15 cellular contexts compared by ENCODE assay signal in the genomic region with DNA sequence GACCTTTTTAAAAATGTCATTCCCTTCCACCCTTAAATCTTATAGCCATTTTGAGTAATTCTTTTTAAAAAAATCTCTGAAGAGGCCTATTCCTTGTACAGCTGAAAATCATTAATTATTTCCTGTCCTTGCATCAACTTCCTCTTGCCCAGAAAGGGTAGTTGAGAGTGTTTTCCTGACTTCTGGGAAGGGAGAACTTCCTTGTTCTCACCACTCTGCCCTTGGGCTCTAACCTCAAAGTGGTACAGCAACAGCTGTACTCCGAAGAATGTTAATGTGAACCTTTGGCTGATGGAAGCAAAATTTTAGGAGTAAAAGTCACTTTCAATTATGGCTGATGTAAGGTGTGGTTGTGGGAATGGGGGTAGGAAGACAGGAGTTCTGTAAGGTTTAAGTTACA. TPM values are rescaled to one million over a fixed set of nuclear protein-coding genes. Genes with fewer than 3 reads are reported as not detected.
DNase-seq lines count a peak whose midpoint lies in the region; ATAC-seq and TF ChIP-seq lines count a peak whose summit lies in the region.
"Had no signal": no experiment of that assay in that cellular context is flagged by ENCODE, and none has a peak within 500 bp of the region (broad histone marks: within the 10 kb centered on the region; RNA-seq: fewer than 3 reads in every experiment).

No MANE protein-coding gene starts in this region.

- DNase-seq in AG10803 (ENCODE audit: low read depth) (peak; percentile 18), M059J (ENCODE audit: low read depth) (peak; percentile 3), choroid plexus epithelial cell (ENCODE audit: low read depth) (peak; percentile 4), left lobe of liver (ENCODE audit: low spot score) (no peak), T-helper 17 cell (no peak), glutamatergic neuron (no peak)
- no peak for DNase-seq in effector CD8-positive, alpha-beta T cell (lab: John Stamatoyannopoulos, UW)
- DNase-seq: activated CD4-positive, alpha-beta T cell treated with anti-CD3 and anti-CD28 coated beads, Interleukin-2, amount 50 U/mL, for 1 hour; activated gamma-delta T cell treated with Interleukin-2 at 50 U/mL for 16 hours; NCI-H1417 treated with DMSO at 0.1 percent for 48 hours; NCI-H510A treated with DMSO at 0.1 percent for 48 hours had no signal

- ATAC-seq in left lobe of liver = peak; percentile 41
- no peak for ATAC-seq in T-helper 17 cell
- ATAC-seq in GM19455 (IDR thresholded peaks at IDR 0.05; ENCODE audit: unreplicated experiment) = no peak
- ATAC-seq: stimulated activated effector memory CD8-positive, alpha-beta T cell treated with anti-CD3 and anti-CD28 coated beads, Interleukin-12 subunit alpha, Interleukin-12 subunit beta, amount 100 ng/mL, for 72 hours had no signal

- peaks cover 3% of the 10 kb centered on the region for H3K36me3 Mint-ChIP-seq in T-helper 17 cell (ENCODE audit: low read depth)
- no peaks in the 10 kb centered on the region for H3K36me3 Mint-ChIP-seq in glutamatergic neuron (ENCODE audit: unreplicated experiment)
- H3K36me3 Mint-ChIP-seq: stimulated activated effector memory CD8-positive, alpha-beta T cell treated with anti-CD3 and anti-CD28 coated beads, Interleukin-12 subunit alpha, Interleukin-12 subunit beta, amount 100 ng/mL, for 72 hours had no signal

- no peaks in the 10 kb centered on the region for H3K9me3 ChIP-seq in T-helper 17 cell (ENCODE audit: control insufficient read depth, low read length, poor library complexity, severe bottlenecking)

- H3K27me3 Mint-ChIP-seq in T-helper 17 cell (peaks cover 5% of the 10 kb centered on the region), glutamatergic neuron (ENCODE audit: unreplicated experiment) (no peaks in the 10 kb centered on the region)

- H3K4me3 ChIP-seq in AG10803 (ENCODE audit: low read length) = no peak overlapping the region
- H3K4me3 ChIP-seq in choroid plexus epithelial cell (ENCODE audit: low read depth, low read length) = no peak overlapping the region

- H3K4me3 Mint-ChIP-seq in T-helper 17 cell (no peak overlapping the region), glutamatergic neuron (ENCODE audit: unreplicated experiment) (no peak overlapping the region)
- H3K4me3 Mint-ChIP-seq: stimulated activated effector memory CD8-positive, alpha-beta T cell treated with anti-CD3 and anti-CD28 coated beads, Interleukin-12 subunit alpha, Interleukin-12 subunit beta, amount 100 ng/mL, for 72 hours had no signal

- H3K9me3 Mint-ChIP-seq in glutamatergic neuron (ENCODE audit: unreplicated experiment) = no peaks in the 10 kb centered on the region
- H3K9me3 Mint-ChIP-seq: stimulated activated effector memory CD8-positive, alpha-beta T cell treated with anti-CD3 and anti-CD28 coated beads, Interleukin-12 subunit alpha, Interleukin-12 subunit beta, amount 100 ng/mL, for 72 hours had no signal

- TF ChIP-seq CTCF in AG10803 (conservative IDR thresholded peaks at IDR 0.05; ENCODE audit: low read length) (no peak), choroid plexus epithelial cell (conservative IDR thresholded peaks at IDR 0.05; ENCODE audit: low read depth, low read length) (no peak), glutamatergic neuron (IDR thresholded peaks at IDR 0.05; ENCODE audit: partially characterized antibody, unreplicated experiment) (no peak)

- H3K27ac Mint-ChIP-seq in T-helper 17 cell = no peak overlapping the region
- no peak overlapping the region for H3K27ac Mint-ChIP-seq in glutamatergic neuron (ENCODE audit: unreplicated experiment)
- H3K27ac Mint-ChIP-seq: stimulated activated effector memory CD8-positive, alpha-beta T cell treated with anti-CD3 and anti-CD28 coated beads, Interleukin-12 subunit alpha, Interleukin-12 subunit beta, amount 100 ng/mL, for 72 hours had no signal

- H3K4me1 Mint-ChIP-seq in T-helper 17 cell (no peaks in the 10 kb centered on the region), glutamatergic neuron (ENCODE audit: low read depth, unreplicated experiment) (no peaks in the 10 kb centered on the region)
- H3K4me1 Mint-ChIP-seq: stimulated activated effector memory CD8-positive, alpha-beta T cell treated with anti-CD3 and anti-CD28 coated beads, Interleukin-12 subunit alpha, Interleukin-12 subunit beta, amount 100 ng/mL, for 72 hours had no signal

RNA-seq across cellular contexts. Expression of a gene that starts 15.1 kb away (rescaled TPM):
- total RNA-seq in M059J (2014; rRNA removed; shearing (Covaris generic)) = not detected in 2 replicates
- total RNA-seq in left lobe of liver (not detected), T-helper 17 cell (not detected), glutamatergic neuron (ENCODE audit: unreplicated experiment) (not detected)
- total RNA-seq: fibroblast of lung, osteoblast had no signal

Comparison
In these comparisons a context has a peak if more than half of its experiments do, and no peak if none do; other contexts are left out.
1. DNase-seq: peak in AG10803 (single experiment), M059J (single experiment) and choroid plexus epithelial cell (single experiment); none in left lobe of liver (single experiment), T-helper 17 cell (0 of 3), glutamatergic neuron (single experiment) and effector CD8-positive, alpha-beta T cell (single experiment).